ENCODE assay signal across 1 cellular context in the genomic region with DNA sequence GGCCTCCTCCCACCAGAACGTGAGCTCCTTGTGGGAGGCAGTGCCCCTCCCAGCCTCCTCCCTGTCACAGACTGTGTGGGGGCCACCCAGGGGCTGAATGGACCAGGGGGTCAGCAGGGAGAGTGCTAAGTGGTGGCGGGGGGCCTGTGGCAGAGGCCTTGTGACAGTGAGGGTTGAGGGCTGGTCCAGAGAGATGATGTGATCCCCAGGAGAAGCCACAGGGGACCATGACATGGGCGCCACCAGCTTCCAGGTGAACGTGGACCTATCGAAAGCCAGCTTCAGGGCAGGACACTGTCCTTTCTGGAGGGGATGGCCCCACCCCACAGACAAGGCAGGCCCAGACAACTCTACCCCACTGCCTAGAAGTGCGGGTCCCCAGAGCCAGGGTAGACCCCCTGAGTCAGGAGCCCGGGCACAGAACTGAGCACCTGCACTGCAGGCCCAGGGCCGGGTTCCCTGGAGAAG.
TF ChIP-seq lines count a peak whose summit lies in the region.

No MANE protein-coding gene starts in this region.

TF ChIP-seq in HCT116, 20 proteins besides CTCF, POLR2A, EP300 and RAD21:
- TF ChIP-seq CBX3 (IDR thresholded peaks at IDR 0.05; ENCODE audit: low read depth) (no peak), ZNF274 (IDR thresholded peaks at IDR 0.05; ENCODE audit: low read depth, low read length) (no peak), TCF7L2 (IDR thresholded peaks at IDR 0.05; ENCODE audit: borderline replicate concordance, extremely low read depth, insufficient read depth, insufficient read length) (no peak), CEBPB (IDR thresholded peaks at IDR 0.05; ENCODE audit: low read depth) (no peak), YY1 (IDR thresholded peaks at IDR 0.05; ENCODE audit: extremely low read depth, insufficient replicate concordance, low read depth, low read length) (no peak), EGR1 (IDR thresholded peaks at IDR 0.05; ENCODE audit: low read depth) (no peak), EZH2 (IDR thresholded peaks at IDR 0.05) (no peak), ZFX (IDR thresholded peaks at IDR 0.05) (no peak), EZH2phosphoT487 (IDR thresholded peaks at IDR 0.05; ENCODE audit: borderline replicate concordance) (no peak), POLR2AphosphoS5 (IDR thresholded peaks at IDR 0.05; ENCODE audit: low read depth, low read length) (no peak)
- TF ChIP-seq, protein P1, sequence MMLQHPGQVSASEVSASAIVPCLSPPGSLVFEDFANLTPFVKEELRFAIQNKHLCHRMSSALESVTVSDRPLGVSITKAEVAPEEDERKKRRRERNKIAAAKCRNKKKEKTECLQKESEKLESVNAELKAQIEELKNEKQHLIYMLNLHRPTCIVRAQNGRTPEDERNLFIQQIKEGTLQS (IDR thresholded peaks at IDR 0.05), result no peak
